Comparison of ENCODE assay signal across 1 cellular context in the genomic region with DNA sequence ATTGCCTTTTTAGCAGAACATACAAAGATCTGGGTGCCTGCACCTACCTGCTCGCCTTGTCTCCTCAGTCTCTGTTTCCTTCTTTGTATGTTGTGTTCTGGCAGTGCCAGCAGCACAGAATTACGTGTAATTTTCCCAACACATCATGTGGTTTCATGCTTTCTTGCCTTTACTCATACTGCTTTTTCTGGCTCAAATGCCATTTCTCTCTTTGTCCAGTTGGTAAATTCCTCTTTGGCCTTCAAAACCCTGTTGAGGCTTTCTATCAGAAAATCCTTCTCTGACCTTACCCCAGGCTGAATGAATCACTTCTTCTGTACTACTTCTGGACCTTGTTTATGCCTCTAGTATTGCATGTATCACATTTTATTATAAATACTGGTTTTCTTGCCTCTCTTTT.
TF ChIP-seq lines count a peak whose summit lies in the region.

No MANE protein-coding gene starts in this region.

TF ChIP-seq in IMR-90, 13 proteins besides CTCF, POLR2A, EP300 and RAD21 (continued from another document):
- TF ChIP-seq, protein P1, sequence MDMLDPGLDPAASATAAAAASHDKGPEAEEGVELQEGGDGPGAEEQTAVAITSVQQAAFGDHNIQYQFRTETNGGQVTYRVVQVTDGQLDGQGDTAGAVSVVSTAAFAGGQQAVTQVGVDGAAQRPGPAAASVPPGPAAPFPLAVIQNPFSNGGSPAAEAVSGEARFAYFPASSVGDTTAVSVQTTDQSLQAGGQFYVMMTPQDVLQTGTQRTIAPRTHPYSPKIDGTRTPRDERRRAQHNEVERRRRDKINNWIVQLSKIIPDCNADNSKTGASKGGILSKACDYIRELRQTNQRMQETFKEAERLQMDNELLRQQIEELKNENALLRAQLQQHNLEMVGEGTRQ (IDR thresholded peaks at IDR 0.05; ENCODE audit: low read depth, low read length): no peak
- TF ChIP-seq CHD1 (IDR thresholded peaks at IDR 0.05; ENCODE audit: low read depth, low read length) (no peak), CEBPB (IDR thresholded peaks at IDR 0.05; ENCODE audit: low read depth, low read length) (no peak), FOS (IDR thresholded peaks at IDR 0.05; ENCODE audit: low read depth, low read length) (no peak), RFX5 (IDR thresholded peaks at IDR 0.05; ENCODE audit: low read depth, low read length) (no peak), SMC3 (IDR thresholded peaks at IDR 0.05; ENCODE audit: low read depth, low read length) (no peak), MXI1 (IDR thresholded peaks at IDR 0.05; ENCODE audit: borderline replicate concordance, low read depth, low read length) (no peak), RCOR1 (IDR thresholded peaks at IDR 0.05; ENCODE audit: insufficient replicate concordance, low read length) (no peak)
